8 cellular contexts compared by ENCODE assay signal in the genomic region with DNA sequence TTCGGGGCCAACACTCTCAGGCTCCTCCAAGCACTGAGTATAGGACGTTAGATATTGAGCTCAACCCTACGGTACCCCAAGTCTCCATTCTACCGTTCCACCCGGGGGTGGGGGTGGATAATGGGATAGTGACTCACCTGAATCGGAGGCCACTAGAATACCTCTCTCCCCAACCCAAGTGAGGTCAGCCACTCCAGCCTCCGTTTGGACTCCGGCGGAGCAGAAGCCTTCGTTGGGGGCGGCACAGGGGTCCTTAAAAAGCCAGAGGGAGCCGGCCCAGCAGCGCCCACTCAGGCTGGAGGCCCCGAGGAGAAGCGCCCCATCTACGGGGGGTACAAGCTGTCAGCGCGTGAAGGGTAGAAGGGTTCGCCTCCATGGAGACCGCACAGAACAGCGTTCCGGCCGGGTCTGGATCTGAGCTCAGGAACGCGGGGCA. TPM values are rescaled to one million over a fixed set of nuclear protein-coding genes. Genes with fewer than 3 reads are reported as not detected.
DNase-seq lines count a peak whose midpoint lies in the region; ATAC-seq and TF ChIP-seq lines count a peak whose summit lies in the region.

No MANE protein-coding gene starts in this region.

- H3K9me3 Mint-ChIP-seq in activated T-helper 2 cell treated with anti-CD3 and anti-CD28 coated beads, Interferon-gamma antibody, Interleukin-2, Interleukin-4, amounts not matched to agents 10 μg/mL and 5 μg/mL and 100 μg/mL, durations not matched to agents 14 hours and 24 hours and 36 hours = no peaks in the 10 kb centered on the region

- H3K27ac ChIP-seq in AG04450 (ENCODE audit: low read depth, low read length) (peak overlapping the region; percentile 34), right atrium auricular region (peak overlapping the region; percentile 84 to 87)

- peak overlapping the region; percentile 75 for H3K27ac Mint-ChIP-seq in activated T-helper 2 cell treated with anti-CD3 and anti-CD28 coated beads, Interferon-gamma antibody, Interleukin-2, Interleukin-4, amounts not matched to agents 10 μg/mL and 5 μg/mL and 100 μg/mL, durations not matched to agents 14 hours and 24 hours and 36 hours

- H3K27me3 Mint-ChIP-seq in activated T-helper 2 cell treated with anti-CD3 and anti-CD28 coated beads, Interferon-gamma antibody, Interleukin-2, Interleukin-4, amounts not matched to agents 10 μg/mL and 5 μg/mL and 100 μg/mL, durations not matched to agents 14 hours and 24 hours and 36 hours (ENCODE audit: low read depth) = no peaks in the 10 kb centered on the region

- H3K4me1 ChIP-seq in right atrium auricular region = peaks cover 0 to 45% of the 10 kb centered on the region in 2 donors

- TF ChIP-seq CTCF in AG04450 (IDR thresholded peaks at IDR 0.05; ENCODE audit: low read depth, low read length) (no peak), right atrium auricular region (IDR thresholded peaks at IDR 0.05) (no peak)

- POLR2A ChIA-PET in AG04450 (lab: Yijun Ruan, JAX) = interaction anchor here (0.5 to 1.0 kb wide), 7 partner anchors 25 to 699 kb away, joined by 3 to 8 read pairs (median 3); no protein-coding TSS in a partner anchor

- ATAC-seq in GM19328 (IDR thresholded peaks at IDR 0.05; ENCODE audit: unreplicated experiment) = peak; percentile 14

- peaks cover 3% of the 10 kb centered on the region; the same call in 1 of the 2 replicates for H3K9me3 ChIP-seq in AG04450 (ENCODE audit: control insufficient read depth, insufficient read depth, low read length)
- H3K9me3 ChIP-seq in right atrium auricular region = no peaks in the 10 kb centered on the region

- H3K36me3 ChIP-seq in right atrium auricular region = peaks cover 12% of the 10 kb centered on the region

- peak overlapping the region; percentile 100 for H3K4me3 Mint-ChIP-seq in activated T-helper 2 cell treated with anti-CD3 and anti-CD28 coated beads, Interferon-gamma antibody, Interleukin-2, Interleukin-4, amounts not matched to agents 10 μg/mL and 5 μg/mL and 100 μg/mL, durations not matched to agents 14 hours and 24 hours and 36 hours (ENCODE audit: low read depth)

- H3K4me3 ChIP-seq in AG04450 (ENCODE audit: low read depth, low read length) (peak overlapping the region; percentile 88), right atrium auricular region (peak overlapping the region; percentile 72 to 78), skeletal muscle cell (ENCODE audit: low read depth, low read length) (peak overlapping the region; percentile 95)

- intact Hi-C loops in activated T-helper 2 cell treated with anti-CD3 and anti-CD28 coated beads, Interferon-gamma antibody, Interleukin-2, Interleukin-4, amounts not matched to agents 10 μg/mL and 5 μg/mL and 100 μg/mL, durations not matched to agents 14 hours and 24 hours and 36 hours (cut with micrococcal nuclease) = loop anchor here (2.0 to 5.0 kb wide), 3 partner anchors 59 to 226 kb away; no protein-coding TSS in a partner anchor

- H3K36me3 Mint-ChIP-seq in activated T-helper 2 cell treated with anti-CD3 and anti-CD28 coated beads, Interferon-gamma antibody, Interleukin-2, Interleukin-4, amounts not matched to agents 10 μg/mL and 5 μg/mL and 100 μg/mL, durations not matched to agents 14 hours and 24 hours and 36 hours (ENCODE audit: low read depth) = peaks cover 81% of the 10 kb centered on the region

- peaks cover 51% of the 10 kb centered on the region for H3K4me1 Mint-ChIP-seq in activated T-helper 2 cell treated with anti-CD3 and anti-CD28 coated beads, Interferon-gamma antibody, Interleukin-2, Interleukin-4, amounts not matched to agents 10 μg/mL and 5 μg/mL and 100 μg/mL, durations not matched to agents 14 hours and 24 hours and 36 hours (ENCODE audit: low read depth)

- no peak for DNase-seq in AG04450 (ENCODE audit: low read depth, low spot score)
- DNase-seq in HuH-7.5 (ENCODE audit: low spot score) = peak; percentile 5
- DNase-seq in activated T-helper 2 cell treated with anti-CD3 and anti-CD28 coated beads, Interferon-gamma antibody, Interleukin-2, Interleukin-4, amounts not matched to agents 10 μg/mL and 5 μg/mL and 100 μg/mL, durations not matched to agents 14 hours and 24 hours and 36 hours (ENCODE audit: low spot score) = peak; percentile 14
- no peak for DNase-seq in right atrium auricular region (ENCODE audit: low spot score)
- no peak for DNase-seq in skeletal muscle cell (ENCODE audit: low read depth)
- no peak for DNase-seq in effector CD8-positive, alpha-beta T cell (lab: John Stamatoyannopoulos, UW)
- DNase-seq in NCI-H1105 (lab: John Stamatoyannopoulos, UW) = no peak

- CTCF ChIA-PET in AG04450 (lab: Charles Lee) = interaction anchor here (0.6 to 1.0 kb wide), 2 partner anchors 33 to 83 kb away, joined by 3 to 5 read pairs; no protein-coding TSS in a partner anchor

- H3K27me3 ChIP-seq in AG04450 (ENCODE audit: control insufficient read depth, insufficient read depth, low read length) (no peaks in the 10 kb centered on the region), right atrium auricular region (no peaks in the 10 kb centered on the region)

RNA-seq across cellular contexts. Expression of gene WDR77, which starts 0.6 kb away (rescaled TPM):
- 80.9 and 86.9 TPM in 2 replicates for polyA plus RNA-seq in AG04450 (2011; rRNA removed)
- 75.9 and 86.0 TPM in 2 replicates for polyA minus RNA-seq in AG04450 (2011; rRNA and poly(A)+ RNA removed)
- 46.5 and 52.6 TPM in 2 replicates for total RNA-seq in activated T-helper 2 cell treated with anti-CD3 and anti-CD28 coated beads, Interferon-gamma antibody, Interleukin-2, Interleukin-4, amounts not matched to agents 10 μg/mL and 5 μg/mL and 100 μg/mL, durations not matched to agents 14 hours and 24 hours and 36 hours
- total RNA-seq in right atrium auricular region = 10 to 100 TPM; 29.9 to 44.0 TPM

RNA-seq across cellular contexts. Expression of gene ATP5PB, which starts 0.8 kb away (rescaled TPM):
- polyA plus RNA-seq in AG04450 (2011; rRNA removed) = 425 and 519 TPM in 2 replicates
- polyA minus RNA-seq in AG04450 (2011; rRNA and poly(A)+ RNA removed) = 162 and 202 TPM in 2 replicates
- total RNA-seq in activated T-helper 2 cell treated with anti-CD3 and anti-CD28 coated beads, Interferon-gamma antibody, Interleukin-2, Interleukin-4, amounts not matched to agents 10 μg/mL and 5 μg/mL and 100 μg/mL, durations not matched to agents 14 hours and 24 hours and 36 hours = 294 and 308 TPM in 2 replicates
- 100 to 1,000 TPM; 297 to 429 TPM for total RNA-seq in right atrium auricular region

RNA-seq across cellular contexts. Expression of gene OVGP1, which starts 21.0 kb away (rescaled TPM):
- polyA plus RNA-seq in AG04450 (2011; rRNA removed) = 0.94 and 0.99 TPM in 2 replicates
- 0.22 and 0.23 TPM in 2 replicates for polyA minus RNA-seq in AG04450 (2011; rRNA and poly(A)+ RNA removed)
- 0.57 and 0.85 TPM in 2 replicates for total RNA-seq in activated T-helper 2 cell treated with anti-CD3 and anti-CD28 coated beads, Interferon-gamma antibody, Interleukin-2, Interleukin-4, amounts not matched to agents 10 μg/mL and 5 μg/mL and 100 μg/mL, durations not matched to agents 14 hours and 24 hours and 36 hours
- under 1 TPM in 1 of 2 donors, not detected in 1; 0.83 TPM for total RNA-seq in right atrium auricular region

RNA-seq across cellular contexts. Expression of gene C1orf162, which starts 25.3 kb away (rescaled TPM):
- polyA plus RNA-seq in AG04450 (2011; rRNA removed) = 0.27 and 0.32 TPM in 2 replicates
- polyA minus RNA-seq in AG04450 (2011; rRNA and poly(A)+ RNA removed) = 0.22 TPM in 1 of 2 replicates, not detected in the other
- 4.3 and 4.7 TPM in 2 replicates for total RNA-seq in activated T-helper 2 cell treated with anti-CD3 and anti-CD28 coated beads, Interferon-gamma antibody, Interleukin-2, Interleukin-4, amounts not matched to agents 10 μg/mL and 5 μg/mL and 100 μg/mL, durations not matched to agents 14 hours and 24 hours and 36 hours
- total RNA-seq in right atrium auricular region = 10 to 100 TPM in 1 of 2 donors, 1 to 10 TPM in 1; 9.6 to 33.6 TPM

RNA-seq across cellular contexts. Expression of gene ADORA3, which starts 54.9 kb away (rescaled TPM):
- polyA plus RNA-seq in AG04450 (2011; rRNA removed) = not detected in 2 replicates
- polyA minus RNA-seq in AG04450 (2011; rRNA and poly(A)+ RNA removed) = not detected in 2 replicates
- not detected in 2 replicates for total RNA-seq in activated T-helper 2 cell treated with anti-CD3 and anti-CD28 coated beads, Interferon-gamma antibody, Interleukin-2, Interleukin-4, amounts not matched to agents 10 μg/mL and 5 μg/mL and 100 μg/mL, durations not matched to agents 14 hours and 24 hours and 36 hours
- total RNA-seq in right atrium auricular region = 10 to 100 TPM in 1 of 2 donors, 1 to 10 TPM in 1; 2.0 to 11.3 TPM

Comparison
In these comparisons a context has a peak if more than half of its experiments do, and no peak if none do; other contexts are left out.
1. DNase-seq: peak in HuH-7.5 (single experiment) and activated T-helper 2 cell treated with anti-CD3 and anti-CD28 coated beads, Interferon-gamma antibody, Interleukin-2, Interleukin-4, amounts not matched to agents 10 μg/mL and 5 μg/mL and 100 μg/mL, durations not matched to agents 14 hours and 24 hours and 36 hours (single experiment); none in AG04450 (single experiment), right atrium auricular region (single experiment), skeletal muscle cell (single experiment), effector CD8-positive, alpha-beta T cell (single experiment) and NCI-H1105 (single experiment).
2. Peak in every context shown above with its lines, with median percentiles within 50 percentile points of each other: H3K4me3 ChIP-seq.